In the genomic region with DNA sequence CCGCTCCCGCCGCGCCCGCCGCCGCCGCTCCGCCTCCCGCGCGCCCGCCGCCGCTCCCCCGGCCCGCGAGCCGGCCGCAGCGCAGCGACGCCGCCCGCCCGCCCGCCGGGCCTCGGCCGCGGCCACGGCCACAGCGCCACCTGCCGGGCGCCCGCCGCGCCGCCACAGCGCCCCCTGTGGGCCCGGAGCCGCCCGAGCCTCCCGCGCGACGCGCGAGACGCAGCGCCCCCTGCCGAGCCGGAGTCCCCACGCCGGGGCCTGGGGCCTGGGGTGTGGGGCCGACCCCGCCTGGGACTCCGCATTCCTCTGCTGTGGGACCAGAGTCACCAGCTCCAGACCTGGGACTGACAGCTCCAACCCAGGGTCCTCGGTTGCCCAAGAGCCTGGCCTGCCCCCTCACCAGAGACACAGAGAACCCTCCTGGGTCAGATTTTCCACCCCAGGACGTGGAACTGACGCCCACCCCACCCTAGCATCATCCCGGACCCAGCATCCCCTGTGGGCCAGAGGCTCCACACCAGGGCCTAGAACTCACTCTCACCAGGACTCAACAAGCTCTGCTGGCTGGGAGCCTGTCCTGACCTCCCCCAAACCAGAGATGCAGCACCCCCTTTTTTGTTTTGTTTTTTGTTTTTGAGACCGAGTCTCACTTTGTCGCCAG, we compare ENCODE assay signal across 8 cellular contexts. TPM values are rescaled to one million over a fixed set of nuclear protein-coding genes. Genes with fewer than 3 reads are reported as not detected.
DNase-seq lines count a peak whose midpoint lies in the region; ATAC-seq and TF ChIP-seq lines count a peak whose summit lies in the region.

A gene with protein sequence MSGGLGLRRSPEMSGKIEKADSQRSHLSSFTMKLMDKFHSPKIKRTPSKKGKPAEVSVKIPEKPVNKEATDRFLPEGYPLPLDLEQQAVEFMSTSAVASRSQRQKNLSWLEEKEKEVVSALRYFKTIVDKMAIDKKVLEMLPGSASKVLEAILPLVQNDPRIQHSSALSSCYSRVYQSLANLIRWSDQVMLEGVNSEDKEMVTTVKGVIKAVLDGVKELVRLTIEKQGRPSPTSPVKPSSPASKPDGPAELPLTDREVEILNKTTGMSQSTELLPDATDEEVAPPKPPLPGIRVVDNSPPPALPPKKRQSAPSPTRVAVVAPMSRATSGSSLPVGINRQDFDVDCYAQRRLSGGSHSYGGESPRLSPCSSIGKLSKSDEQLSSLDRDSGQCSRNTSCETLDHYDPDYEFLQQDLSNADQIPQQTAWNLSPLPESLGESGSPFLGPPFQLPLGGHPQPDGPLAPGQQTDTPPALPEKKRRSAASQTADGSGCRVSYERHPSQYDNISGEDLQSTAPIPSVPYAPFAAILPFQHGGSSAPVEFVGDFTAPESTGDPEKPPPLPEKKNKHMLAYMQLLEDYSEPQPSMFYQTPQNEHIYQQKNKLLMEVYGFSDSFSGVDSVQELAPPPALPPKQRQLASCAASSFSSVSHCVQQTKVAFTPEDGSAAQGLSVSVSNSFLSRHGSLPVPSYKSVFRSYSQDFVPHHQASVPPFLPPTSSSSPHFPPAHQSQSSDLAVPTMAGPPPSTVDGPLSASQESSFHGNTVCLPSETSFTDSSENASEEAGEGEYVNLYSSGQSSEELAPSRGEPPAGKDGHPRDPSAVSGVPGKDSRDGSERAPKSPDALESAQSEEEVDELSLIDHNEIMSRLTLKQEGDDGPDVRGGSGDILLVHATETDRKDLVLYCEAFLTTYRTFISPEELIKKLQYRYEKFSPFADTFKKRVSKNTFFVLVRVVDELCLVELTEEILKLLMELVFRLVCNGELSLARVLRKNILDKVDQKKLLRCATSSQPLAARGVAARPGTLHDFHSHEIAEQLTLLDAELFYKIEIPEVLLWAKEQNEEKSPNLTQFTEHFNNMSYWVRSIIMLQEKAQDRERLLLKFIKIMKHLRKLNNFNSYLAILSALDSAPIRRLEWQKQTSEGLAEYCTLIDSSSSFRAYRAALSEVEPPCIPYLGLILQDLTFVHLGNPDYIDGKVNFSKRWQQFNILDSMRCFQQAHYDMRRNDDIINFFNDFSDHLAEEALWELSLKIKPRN (N-terminal part only) (minus strand): TSS at position 89 of the 661 bp plus-strand sequence. CDS start 246 bp downstream, outside the sequence.

- H3K4me1 ChIP-seq in right cardiac atrium (ENCODE audit: control insufficient read depth, insufficient read depth, low read length) = peaks cover 16% of the 10 kb centered on the region

- WGBS in adipose tissue, 3 donors = 7 to 12% (median 8%) methylated on average over 38 to 64 of the region's 64 CpGs
- 8% methylated on average over 57 of the region's 64 CpGs for WGBS in right cardiac atrium

- peak; percentile 56 for TF ChIP-seq CTCF in AG04450 (IDR thresholded peaks at IDR 0.05; ENCODE audit: low read depth, low read length)

- DNase-seq in AG04450 (ENCODE audit: low read depth, low spot score) (no peak), T follicular helper cell (ENCODE audit: low read depth) (peak; percentile 71), right cardiac atrium (peak; percentile 70 to 92 (median 87)), renal cortical epithelial cell (ENCODE audit: low read depth) (no peak), NCI-H446 treated with DMSO at 0.1 percent for 48 hours (lab: John Stamatoyannopoulos, UW) (no peak)

- H3K27ac ChIP-seq in AG04450 (ENCODE audit: low read depth, low read length) = peak within 1 kb of the TSS; percentile 21
- peak within 1 kb of the TSS; percentile 79 for H3K27ac ChIP-seq in adipose tissue (ENCODE audit: low read depth, low read length)
- H3K27ac ChIP-seq in right cardiac atrium (ENCODE audit: low read length) = peak within 1 kb of the TSS; percentile 96

- intact Hi-C loops in right cardiac atrium (cut with DNase I) = loop anchor here (1.0 to 10.0 kb wide), 9 partner anchors 65 to 395 kb away; no protein-coding TSS in a partner anchor

- peak; percentile 28 for ATAC-seq in GM18861 (IDR thresholded peaks at IDR 0.05; ENCODE audit: unreplicated experiment)
- ATAC-seq in HG03457 (IDR thresholded peaks at IDR 0.05; ENCODE audit: unreplicated experiment) = peak; percentile 32
- ATAC-seq in right cardiac atrium = peak; percentile 68

- peaks cover 4% of the 10 kb centered on the region for H3K27me3 ChIP-seq in AG04450 (ENCODE audit: control insufficient read depth, insufficient read depth, low read length)
- H3K27me3 ChIP-seq in right cardiac atrium (ENCODE audit: control insufficient read depth, insufficient read depth) = no peaks in the 10 kb centered on the region

- POLR2A ChIA-PET in AG04450 (lab: Yijun Ruan, JAX) = interaction anchor here (1.6 kb wide), 1 partner anchor 62 kb away, joined by 9 read pairs; no protein-coding TSS in a partner anchor

- H3K4me3 ChIP-seq in AG04450 (ENCODE audit: low read depth, low read length) (peak within 1 kb of the TSS; percentile 78), right cardiac atrium (ENCODE audit: low read length) (peak within 1 kb of the TSS; percentile 99)

- CTCF ChIA-PET in AG04450 (lab: Charles Lee) = interaction anchor here (0.6 to 3.6 kb wide), 36 partner anchors 9 to 522 kb away, joined by 3 to 56 read pairs (median 4); a partner anchor contains a TSS

- H3K9me3 ChIP-seq in AG04450 (ENCODE audit: control insufficient read depth, insufficient read depth, low read length) = no peaks in the 10 kb centered on the region; the same call in 1 of the 2 replicates
- no peaks in the 10 kb centered on the region for H3K9me3 ChIP-seq in right cardiac atrium (ENCODE audit: control insufficient read depth, low read length)

RNA-seq across cellular contexts. Expression of the gene that starts here (rescaled TPM):
- polyA plus RNA-seq in AG04450 (2011; rRNA removed) = 27.6 and 32.4 TPM in 2 replicates
- polyA minus RNA-seq in AG04450 (2011; rRNA and poly(A)+ RNA removed) = 32.8 and 36.3 TPM in 2 replicates
- polyA plus RNA-seq in adipose tissue = 10 to 100 TPM; 31.2 to 34.8 (median 32.8) TPM
- 100 to 1,000 TPM in 1 of 4 donors, 10 to 100 TPM in 3; 82.3 to 100 (median 93.0) TPM for total RNA-seq in right cardiac atrium
- 58.5 TPM for polyA plus RNA-seq in right cardiac atrium
- 20.8 and 31.3 TPM in 2 replicates for total RNA-seq in renal cortical epithelial cell

Comparison
In these comparisons a context has a peak if more than half of its experiments do, and no peak if none do; other contexts are left out.
1. DNase-seq: peak in T follicular helper cell (single experiment) and right cardiac atrium (3 of 3); none in AG04450 (single experiment), renal cortical epithelial cell (single experiment) and NCI-H446 treated with DMSO at 0.1 percent for 48 hours (single experiment).
2. H3K27ac ChIP-seq: peak in every context shown above with its lines; median percentile 96 in right cardiac atrium; 79 in adipose tissue; 21 in AG04450.
3. Peak in every context shown above with its lines, with median percentiles within 50 percentile points of each other: ATAC-seq.